14 cellular contexts compared by ENCODE assay signal in genomic region chr9:92405770-92406169, GRCh38. TPM values are rescaled to one million over a fixed set of nuclear protein-coding genes. Genes with fewer than 3 reads are reported as not detected.
A peak's percentile ranks its signal among the peaks of the same experiment; 100 is the strongest.
DNase-seq lines count a peak whose midpoint lies in the region; ATAC-seq, FAIRE-seq and TF ChIP-seq lines count a peak whose summit lies in the region.
"Had no signal": no experiment of that assay in that cellular context is flagged by ENCODE, and none has a peak within 500 bp of the region (broad histone marks: within the 10 kb centered on the region; RNA-seq: fewer than 3 reads in every experiment).

No MANE protein-coding gene starts in this region.

- FAIRE-seq in small intestine (lab: Jason Lieb, UNC) (no peak), HTR-8/SVneo (lab: Jason Lieb, UNC) (no peak)

- H3K27ac ChIP-seq in gastroesophageal sphincter, result peak overlapping the region in 3 of 4 donors; percentile 59 to 67 (median 62)
- H3K27ac ChIP-seq in small intestine (ENCODE audit: low read depth in 1 of 2, low read length in 1 of 2), result peak overlapping the region in 1 of 2 donors; percentile 45
- peak overlapping the region in 2 of 4 donors; percentile 10 to 61 for H3K27ac ChIP-seq in esophagus squamous epithelium
- H3K27ac ChIP-seq: 22Rv1 had no signal

- peak; percentile 53 to 57 for DNase-seq in NCI-H526 (lab: John Stamatoyannopoulos, UW)
- DNase-seq in NCI-H526 treated with DMSO at 0.1 percent for 48 hours (lab: John Stamatoyannopoulos, UW), result no peak
- DNase-seq in NCI-H226, result peak; percentile 32
- peak; percentile 77 for DNase-seq in small intestine
- no peak for DNase-seq in HTR-8/SVneo (ENCODE audit: insufficient read length, low spot score)
- no peak for DNase-seq in esophagus squamous epithelium (lab: John Stamatoyannopoulos, UW)
- DNase-seq: mesendoderm; stimulated activated CD4-positive, alpha-beta T cell treated with anti-CD3 and anti-CD28 coated beads, Interleukin-2, amount 100 ng/mL, for 48 hours; stomach had no signal

- H3K4me3 ChIP-seq in gastroesophageal sphincter (peak overlapping the region in 1 of 2 donors; percentile 13), small intestine (ENCODE audit: low read depth in 1 of 2, low read length in 2 of 2) (no peak overlapping the region), esophagus squamous epithelium (peak overlapping the region in 1 of 4 donors; percentile 48)

- no peak for TF ChIP-seq POLR2A in gastroesophageal sphincter (IDR thresholded peaks at IDR 0.05)
- TF ChIP-seq POLR2A in esophagus squamous epithelium (IDR thresholded peaks at IDR 0.05), result no peak

- ATAC-seq in gastroesophageal sphincter (no peak), HG02981 (IDR thresholded peaks at IDR 0.05; ENCODE audit: unreplicated experiment) (no peak)
- ATAC-seq: Panc1 had no signal

- H3K9me3 ChIP-seq in gastroesophageal sphincter, result no peaks in the 10 kb centered on the region
- no peaks in the 10 kb centered on the region for H3K9me3 ChIP-seq in small intestine (ENCODE audit: control insufficient read depth, low read depth)
- no peaks in the 10 kb centered on the region for H3K9me3 ChIP-seq in esophagus squamous epithelium
- H3K9me3 ChIP-seq: stomach had no signal

- WGBS in gastroesophageal sphincter (ENCODE audit: low coverage in 1 of 2), 2 donors, result 53 to 63% methylated on average over 4 of the region's 4 CpGs
- 27 to 53% (median 39%) methylated on average over 4 of the region's 4 CpGs for WGBS in small intestine, 3 donors
- 72 to 82% methylated on average over 4 of the region's 4 CpGs for WGBS in esophagus squamous epithelium, 2 donors

- H3K36me3 ChIP-seq in gastroesophageal sphincter, result no peaks in the 10 kb centered on the region
- H3K36me3 ChIP-seq in small intestine (ENCODE audit: control insufficient read depth in 2 of 2, insufficient read depth in 2 of 2, low read length in 2 of 2), result no peaks in the 10 kb centered on the region
- no peaks in the 10 kb centered on the region for H3K36me3 ChIP-seq in esophagus squamous epithelium
- H3K36me3 ChIP-seq: stomach had no signal

- intact Hi-C loops in esophagus squamous epithelium (cut with DNase I), result no loop called here

- no peak for TF ChIP-seq EP300 in gastroesophageal sphincter (IDR thresholded peaks at IDR 0.05)

- peaks cover 0 to 67% (median 0%) of the 10 kb centered on the region in 3 donors for H3K4me1 ChIP-seq in gastroesophageal sphincter
- peaks cover 0 to 7% of the 10 kb centered on the region in 2 donors for H3K4me1 ChIP-seq in small intestine (ENCODE audit: control insufficient read depth in 2 of 2, insufficient read depth in 1 of 2, low read depth in 1 of 2, low read length in 1 of 2)
- H3K4me1 ChIP-seq in esophagus squamous epithelium, result peaks cover 0 to 16% (median 0%) of the 10 kb centered on the region in 3 donors

- TF ChIP-seq CTCF in gastroesophageal sphincter (IDR thresholded peaks at IDR 0.05) (no peak), esophagus squamous epithelium (IDR thresholded peaks at IDR 0.05) (no peak)

- H3K27me3 ChIP-seq in gastroesophageal sphincter (no peaks in the 10 kb centered on the region), small intestine (ENCODE audit: control insufficient read depth in 2 of 2, insufficient read depth in 2 of 2, low read length in 2 of 2) (no peaks in the 10 kb centered on the region), esophagus squamous epithelium (no peaks in the 10 kb centered on the region)
- H3K27me3 ChIP-seq: stomach had no signal

RNA-seq across cellular contexts. Expression of gene OGN, which starts 1.4 kb away (rescaled TPM):
- total RNA-seq in gastroesophageal sphincter (100 to 1,000 TPM in 1 of 4 donors, 10 to 100 TPM in 3; 12.9 to 101 (median 30.2) TPM), esophagus squamous epithelium (10 to 100 TPM in 1 of 4 donors, 1 to 10 TPM in 2, under 1 TPM in 1; 0.76 to 23.3 (median 3.1) TPM)
- polyA plus RNA-seq in small intestine, result 1 to 10 TPM in 2 of 3 donors, not detected in 1; 1.1 to 6.7 TPM
- total RNA-seq: pulmonary artery endothelial cell had no signal

RNA-seq across cellular contexts. Expression of gene OMD, which starts 18.5 kb away (rescaled TPM):
- total RNA-seq in gastroesophageal sphincter (10 to 100 TPM; 11.4 to 45.2 (median 22.2) TPM), esophagus squamous epithelium (10 to 100 TPM in 1 of 4 donors, 1 to 10 TPM in 2, under 1 TPM in 1; 0.11 to 21.9 (median 2.4) TPM)
- 1 to 10 TPM in 1 of 3 donors, under 1 TPM in 1, not detected in 1; 0.27 to 3.6 TPM for polyA plus RNA-seq in small intestine

Comparison
In these comparisons a context has a peak if more than half of its experiments do, and no peak if none do; other contexts are left out.
1. DNase-seq: peak in NCI-H526 (2 of 2), NCI-H226 (single experiment) and small intestine (single experiment); none in NCI-H526 treated with DMSO at 0.1 percent for 48 hours (single experiment), HTR-8/SVneo (single experiment) and esophagus squamous epithelium (single experiment).